ENCODE assay signal across 8 cellular contexts in the genomic region with DNA sequence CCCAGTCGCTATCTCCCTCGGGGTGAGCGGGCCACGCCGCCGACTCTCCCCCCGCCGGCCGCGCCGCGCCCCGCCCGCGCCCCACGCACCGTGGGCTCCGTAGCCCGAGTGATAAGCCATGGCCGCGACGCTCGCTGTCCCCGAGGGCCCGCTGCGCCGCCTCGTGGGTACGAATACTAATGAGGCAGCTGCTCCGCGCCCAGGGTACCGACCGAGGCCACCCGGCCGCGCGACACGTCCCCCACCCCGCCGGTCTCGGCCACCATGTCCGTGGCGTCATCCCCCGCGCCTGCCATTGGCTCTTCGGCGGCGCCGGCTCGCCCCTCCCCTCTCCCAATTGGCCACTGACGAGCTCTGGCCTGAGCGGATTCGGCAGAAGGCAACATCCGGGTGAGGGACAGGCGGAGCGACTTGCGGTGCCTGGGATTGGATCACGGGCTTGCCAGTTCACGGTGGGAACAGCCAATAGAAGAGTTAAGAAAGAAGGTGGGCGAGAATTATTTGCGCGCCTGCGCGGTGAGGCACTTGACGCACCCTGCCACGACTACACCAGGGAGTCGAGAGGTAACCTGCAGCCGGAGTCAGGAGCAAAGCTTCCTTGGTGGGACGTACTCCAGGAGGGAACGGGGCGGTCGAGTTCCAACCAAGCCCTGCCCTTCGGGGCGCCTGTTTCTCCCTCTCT. TPM values are rescaled to one million over a fixed set of nuclear protein-coding genes. Genes with fewer than 3 reads are reported as not detected.
DNase-seq lines count a peak whose midpoint lies in the region; ATAC-seq and TF ChIP-seq lines count a peak whose summit lies in the region.

TSS of gene YIF1A (minus strand) at position 278 of the 682 bp plus-strand sequence. CDS start at position 120, 158 bp downstream.

- H3K36me3 ChIP-seq in left ventricle myocardium inferior = peaks cover 3% of the 10 kb centered on the region

- H3K27ac ChIP-seq in angular gyrus (ENCODE audit: low read depth, low read length) (peak within 1 kb of the TSS; percentile 100), left ventricle myocardium inferior (replicated peaks) (peak within 1 kb of the TSS; percentile 97)

- no peaks in the 10 kb centered on the region for H3K9me3 ChIP-seq in left ventricle myocardium inferior (replicated peaks)

- H3K36me3 Mint-ChIP-seq in progenitor cell of endocrine pancreas (ENCODE audit: insufficient read depth) = no peaks in the 10 kb centered on the region

- TF ChIP-seq CTCF in left ventricle myocardium inferior (IDR thresholded peaks at IDR 0.05; ENCODE audit: borderline replicate concordance) = peak; percentile 13
- peak; percentile 35 for TF ChIP-seq CTCF in progenitor cell of endocrine pancreas (IDR thresholded peaks at IDR 0.05; ENCODE audit: unreplicated experiment)

- ATAC-seq in GM18498 (IDR thresholded peaks at IDR 0.05; ENCODE audit: unreplicated experiment) (peak; percentile 85), HG02938 (IDR thresholded peaks at IDR 0.05; ENCODE audit: unreplicated experiment) (peak; percentile 93)

- H3K27me3 Mint-ChIP-seq in progenitor cell of endocrine pancreas = peaks cover 22% of the 10 kb centered on the region

- H3K4me1 ChIP-seq in left ventricle myocardium inferior = peaks cover 50% of the 10 kb centered on the region

- intact Hi-C loops in left ventricle myocardium inferior (cut with micrococcal nuclease) = no loop called here

- H3K9me3 Mint-ChIP-seq in progenitor cell of endocrine pancreas (ENCODE audit: low read depth) = no peaks in the 10 kb centered on the region

- H3K27ac Mint-ChIP-seq in progenitor cell of endocrine pancreas = peak within 1 kb of the TSS; percentile 97

- peaks cover 36% of the 10 kb centered on the region for H3K27me3 ChIP-seq in left ventricle myocardium inferior (ENCODE audit: low read depth)

- H3K4me3 ChIP-seq in left ventricle myocardium inferior = peak within 1 kb of the TSS; percentile 92

- H3K4me1 Mint-ChIP-seq in progenitor cell of endocrine pancreas (ENCODE audit: low read depth) = peaks cover 20% of the 10 kb centered on the region

- DNase-seq in NCI-H187 (lab: John Stamatoyannopoulos, UW) (peak; percentile 91 to 97), T-helper 2 cell (peak; percentile 96 to 100 (median 98)), left ventricle myocardium inferior (peak; percentile 99), progenitor cell of endocrine pancreas (ENCODE audit: low spot score, unreplicated experiment) (peak; percentile 96), ureter (ENCODE audit: low spot score) (peak; percentile 99)

- H3K4me3 Mint-ChIP-seq in progenitor cell of endocrine pancreas (ENCODE audit: low read depth) = peak within 1 kb of the TSS; percentile 86

RNA-seq across cellular contexts. Expression of gene YIF1A, which starts in this region (rescaled TPM):
- total RNA-seq in left ventricle myocardium inferior = 45.6 TPM
- 61.7 and 64.6 TPM in 2 replicates for total RNA-seq in progenitor cell of endocrine pancreas
- 78.7 TPM for total RNA-seq in ureter

Comparison
In these comparisons a context has a peak if more than half of its experiments do, and no peak if none do; other contexts are left out.
1. Peak in every context shown above with its lines: DNase-seq, ATAC-seq, H3K4me3 ChIP-seq and H3K27ac ChIP-seq.